11 cellular contexts compared by ENCODE assay signal in genomic region chr22:47918276-47918928, GRCh38.
DNase-seq lines count a peak whose midpoint lies in the region.
"Had no signal": no experiment of that assay in that cellular context is flagged by ENCODE, and none has a peak within 500 bp of the region (broad histone marks: within the 10 kb centered on the region; RNA-seq: fewer than 3 reads in every experiment).

No MANE protein-coding gene starts in this region.

- peak; percentile 38 to 71 for DNase-seq in NCI-H524 (lab: John Stamatoyannopoulos, UW)
- no peak for DNase-seq in NCI-H524 treated with DMSO at 0.1 percent for 48 hours (lab: John Stamatoyannopoulos, UW)
- DNase-seq in NCI-H2171 (lab: John Stamatoyannopoulos, UW) = peak; percentile 35
- peak; percentile 55 for DNase-seq in activated naive CD4-positive, alpha-beta T cell treated with anti-CD3 and anti-CD28 coated beads for 36 hours
- DNase-seq in stimulated activated CD4-positive, alpha-beta T cell treated with anti-CD3 and anti-CD28 coated beads, TNF-alpha, amount 100 ng/mL, for 48 hours (ENCODE audit: low read depth in 3 of 3) = peak in 2 of 3 donors; percentile 8 to 24
- DNase-seq in SIG-M5 (lab: John Stamatoyannopoulos, UW) = no peak
- DNase-seq in OCI-M2 (lab: John Stamatoyannopoulos, UW; ENCODE audit: unreplicated experiment) = no peak
- DNase-seq in NCI-H2196 treated with DMSO at 0.1 percent for 48 hours (lab: John Stamatoyannopoulos, UW; ENCODE audit: unreplicated experiment) = no peak
- DNase-seq: 8988T, upper lobe of right lung had no signal

- no peak overlapping the region for H3K4me3 Mint-ChIP-seq in activated naive CD4-positive, alpha-beta T cell treated with anti-CD3 and anti-CD28 coated beads for 36 hours
- H3K4me3 Mint-ChIP-seq: dendritic cell treated with granulocyte-macrophage colony-stimulating factor and Interleukin-4, amounts not matched to agents 40 ng/mL and 50 ng/mL, for 4 days had no signal

- H3K27ac Mint-ChIP-seq in activated naive CD4-positive, alpha-beta T cell treated with anti-CD3 and anti-CD28 coated beads for 36 hours = no peak overlapping the region
- H3K27ac Mint-ChIP-seq: dendritic cell treated with granulocyte-macrophage colony-stimulating factor and Interleukin-4, amounts not matched to agents 40 ng/mL and 50 ng/mL, for 4 days had no signal

- peaks cover 2% of the 10 kb centered on the region for H3K27me3 Mint-ChIP-seq in activated naive CD4-positive, alpha-beta T cell treated with anti-CD3 and anti-CD28 coated beads for 36 hours (ENCODE audit: low read depth)
- H3K27me3 Mint-ChIP-seq: dendritic cell treated with granulocyte-macrophage colony-stimulating factor and Interleukin-4, amounts not matched to agents 40 ng/mL and 50 ng/mL, for 4 days had no signal

- intact Hi-C loops in activated naive CD4-positive, alpha-beta T cell treated with anti-CD3 and anti-CD28 coated beads for 36 hours (cut with micrococcal nuclease) = no loop called here

- H3K9me3 Mint-ChIP-seq in activated naive CD4-positive, alpha-beta T cell treated with anti-CD3 and anti-CD28 coated beads for 36 hours = no peaks in the 10 kb centered on the region

- CTCF ChIA-PET in activated naive CD4-positive, alpha-beta T cell treated with anti-CD3 and anti-CD28 coated beads for 36 hours (lab: Charles Lee) = no interaction called here

- H3K4me1 Mint-ChIP-seq in activated naive CD4-positive, alpha-beta T cell treated with anti-CD3 and anti-CD28 coated beads for 36 hours (ENCODE audit: low read depth) = peaks cover 9% of the 10 kb centered on the region

- H3K36me3 Mint-ChIP-seq in activated naive CD4-positive, alpha-beta T cell treated with anti-CD3 and anti-CD28 coated beads for 36 hours (ENCODE audit: low read depth) = no peaks in the 10 kb centered on the region

Comparison
In these comparisons a context has a peak if more than half of its experiments do, and no peak if none do; other contexts are left out.
1. DNase-seq: peak in NCI-H524 (2 of 2), NCI-H2171 (single experiment), activated naive CD4-positive, alpha-beta T cell treated with anti-CD3 and anti-CD28 coated beads for 36 hours (single experiment) and stimulated activated CD4-positive, alpha-beta T cell treated with anti-CD3 and anti-CD28 coated beads, TNF-alpha, amount 100 ng/mL, for 48 hours (2 of 3); none in NCI-H524 treated with DMSO at 0.1 percent for 48 hours (single experiment), SIG-M5 (single experiment), OCI-M2 (single experiment) and NCI-H2196 treated with DMSO at 0.1 percent for 48 hours (single experiment).